1 cellular context compared by ENCODE assay signal in the genomic region with DNA sequence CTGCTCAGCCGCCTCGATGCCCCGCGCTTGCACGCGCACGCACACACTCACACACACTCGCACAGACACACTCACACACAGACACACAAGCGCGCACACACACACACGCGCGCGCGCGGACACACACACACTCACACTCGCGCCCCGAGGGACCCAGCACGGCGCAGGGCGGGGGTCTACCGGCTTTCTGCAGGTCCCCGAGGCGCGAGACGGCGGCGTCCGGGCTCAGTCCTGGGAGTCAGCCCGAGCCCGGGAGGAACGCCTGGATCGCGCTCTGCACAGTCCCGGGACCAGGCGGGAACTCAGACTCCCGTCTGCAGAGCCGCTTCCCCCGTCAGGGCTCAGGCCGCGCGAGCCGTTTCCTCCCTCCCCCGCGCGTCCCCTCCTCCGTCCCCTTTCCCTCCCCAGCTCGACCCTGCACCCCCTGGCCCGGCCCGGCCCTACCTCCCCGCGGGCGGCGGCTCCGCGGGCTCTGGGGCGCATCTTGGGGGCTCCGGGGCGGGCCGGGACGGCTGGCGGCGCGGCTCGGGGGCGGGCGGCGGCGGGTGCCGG.
A peak's percentile ranks its signal among the peaks of the same experiment; 100 is the strongest.
TF ChIP-seq lines count a peak whose summit lies in the region.

No MANE protein-coding gene starts in this region.

TF ChIP-seq in K562, 482 proteins besides CTCF, POLR2A, EP300 and RAD21:
- TF ChIP-seq SREBF1 (IDR thresholded peaks at IDR 0.05; ENCODE audit: borderline replicate concordance, low read depth, low read length) (no peak), BRCA1 (IDR thresholded peaks at IDR 0.05) (no peak), BRCA1 (CRISPR knock-in tag; IDR thresholded peaks at IDR 0.05) (peak; percentile 65; the same call in 1 of the 2 replicates), YBX1 (IDR thresholded peaks at IDR 0.05) (no peak), ZBTB7A (IDR thresholded peaks at IDR 0.05; ENCODE audit: borderline replicate concordance, control insufficient read depth, low read depth, low read length) (peak; percentile 10; the same call in 1 of the 2 replicates), ZFX (CRISPR knock-in tag; IDR thresholded peaks at IDR 0.05) (no peak), CBX2 (IDR thresholded peaks at IDR 0.05; ENCODE audit: insufficient read depth, low read length, poor library complexity, severe bottlenecking) (peak; percentile 14), TCF3 (CRISPR knock-in tag; IDR thresholded peaks at IDR 0.05) (no peak), HDAC3 (IDR thresholded peaks at IDR 0.05; ENCODE audit: borderline replicate concordance, partially characterized antibody) (no peak), HSF4 (CRISPR knock-in tag; IDR thresholded peaks at IDR 0.05; ENCODE audit: borderline replicate concordance) (no peak), ARNT (IDR thresholded peaks at IDR 0.05) (no peak), MED1 (CRISPR knock-in tag; IDR thresholded peaks at IDR 0.05; ENCODE audit: borderline replicate concordance) (0 out of 2 replicates have a peak, but pooled peaks have one; percentile 65), HLTF (IDR thresholded peaks at IDR 0.05) (no peak)
- TF ChIP-seq, protein P1, sequence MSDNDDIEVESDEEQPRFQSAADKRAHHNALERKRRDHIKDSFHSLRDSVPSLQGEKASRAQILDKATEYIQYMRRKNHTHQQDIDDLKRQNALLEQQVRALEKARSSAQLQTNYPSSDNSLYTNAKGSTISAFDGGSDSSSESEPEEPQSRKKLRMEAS (CRISPR knock-in tag; IDR thresholded peaks at IDR 0.05), result no peak
- TF ChIP-seq, protein P2, sequence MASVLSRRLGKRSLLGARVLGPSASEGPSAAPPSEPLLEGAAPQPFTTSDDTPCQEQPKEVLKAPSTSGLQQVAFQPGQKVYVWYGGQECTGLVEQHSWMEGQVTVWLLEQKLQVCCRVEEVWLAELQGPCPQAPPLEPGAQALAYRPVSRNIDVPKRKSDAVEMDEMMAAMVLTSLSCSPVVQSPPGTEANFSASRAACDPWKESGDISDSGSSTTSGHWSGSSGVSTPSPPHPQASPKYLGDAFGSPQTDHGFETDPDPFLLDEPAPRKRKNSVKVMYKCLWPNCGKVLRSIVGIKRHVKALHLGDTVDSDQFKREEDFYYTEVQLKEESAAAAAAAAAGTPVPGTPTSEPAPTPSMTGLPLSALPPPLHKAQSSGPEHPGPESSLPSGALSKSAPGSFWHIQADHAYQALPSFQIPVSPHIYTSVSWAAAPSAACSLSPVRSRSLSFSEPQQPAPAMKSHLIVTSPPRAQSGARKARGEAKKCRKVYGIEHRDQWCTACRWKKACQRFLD (CRISPR knock-in tag; IDR thresholded peaks at IDR 0.05), result no peak
- TF ChIP-seq, protein P3, sequence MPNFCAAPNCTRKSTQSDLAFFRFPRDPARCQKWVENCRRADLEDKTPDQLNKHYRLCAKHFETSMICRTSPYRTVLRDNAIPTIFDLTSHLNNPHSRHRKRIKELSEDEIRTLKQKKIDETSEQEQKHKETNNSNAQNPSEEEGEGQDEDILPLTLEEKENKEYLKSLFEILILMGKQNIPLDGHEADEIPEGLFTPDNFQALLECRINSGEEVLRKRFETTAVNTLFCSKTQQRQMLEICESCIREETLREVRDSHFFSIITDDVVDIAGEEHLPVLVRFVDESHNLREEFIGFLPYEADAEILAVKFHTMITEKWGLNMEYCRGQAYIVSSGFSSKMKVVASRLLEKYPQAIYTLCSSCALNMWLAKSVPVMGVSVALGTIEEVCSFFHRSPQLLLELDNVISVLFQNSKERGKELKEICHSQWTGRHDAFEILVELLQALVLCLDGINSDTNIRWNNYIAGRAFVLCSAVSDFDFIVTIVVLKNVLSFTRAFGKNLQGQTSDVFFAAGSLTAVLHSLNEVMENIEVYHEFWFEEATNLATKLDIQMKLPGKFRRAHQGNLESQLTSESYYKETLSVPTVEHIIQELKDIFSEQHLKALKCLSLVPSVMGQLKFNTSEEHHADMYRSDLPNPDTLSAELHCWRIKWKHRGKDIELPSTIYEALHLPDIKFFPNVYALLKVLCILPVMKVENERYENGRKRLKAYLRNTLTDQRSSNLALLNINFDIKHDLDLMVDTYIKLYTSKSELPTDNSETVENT (CRISPR knock-in tag; IDR thresholded peaks at IDR 0.05), result no peak
TF ChIP-seq in K562: peak in this region for 4.
